ENCODE assay signal across 7 cellular contexts in genomic region chr1:47175227-47175934, GRCh38. TPM values are rescaled to one million over a fixed set of nuclear protein-coding genes. Genes with fewer than 3 reads are reported as not detected.
DNase-seq lines count a peak whose midpoint lies in the region; TF ChIP-seq lines count a peak whose summit lies in the region.

No MANE protein-coding gene starts in this region.

- no peak overlapping the region for H3K27ac Mint-ChIP-seq in activated CD4-positive, alpha-beta memory T cell treated with anti-CD3 and anti-CD28 coated beads for 36 hours

- no peak overlapping the region for H3K4me3 ChIP-seq in HFF-Myc (replicated peaks; ENCODE audit: low read depth, low read length)
- no peak overlapping the region for H3K4me3 ChIP-seq in thyroid gland (replicated peaks in 1 of 3)

- H3K27me3 ChIP-seq in thyroid gland, result no peaks in the 10 kb centered on the region

- H3K9me3 ChIP-seq in thyroid gland, result no peaks in the 10 kb centered on the region

- DNase-seq in GM04504 (ENCODE audit: low read depth), result peak; percentile 17
- no peak for DNase-seq in HFF-Myc (ENCODE audit: extremely low read depth, low read depth)
- DNase-seq in NCI-H2227 treated with DMSO at 0.1 percent for 48 hours (lab: John Stamatoyannopoulos, UW), result peak; percentile 80
- DNase-seq in activated CD4-positive, alpha-beta memory T cell treated with anti-CD3 and anti-CD28 coated beads for 36 hours, result peak; percentile 65
- DNase-seq in erythroblast (lab: John Stamatoyannopoulos, UW), result peak; percentile 68 to 80
- DNase-seq in midbrain (lab: John Stamatoyannopoulos, UW), result peak; percentile 72
- DNase-seq in thyroid gland, result peak; percentile 35 to 47

- CTCF ChIA-PET in activated CD4-positive, alpha-beta memory T cell treated with anti-CD3 and anti-CD28 coated beads for 36 hours (lab: Charles Lee), result interaction anchor here (0.6 to 6.4 kb wide), 21 partner anchors 9 to 551 kb away, joined by 3 to 68 read pairs (median 3); partner anchors contain the start of genes FOXD2, PDZK1IP1 and STIL

- no peak overlapping the region for H3K27ac ChIP-seq in thyroid gland

- peaks cover 23% of the 10 kb centered on the region for H3K27me3 Mint-ChIP-seq in activated CD4-positive, alpha-beta memory T cell treated with anti-CD3 and anti-CD28 coated beads for 36 hours

- H3K4me3 Mint-ChIP-seq in activated CD4-positive, alpha-beta memory T cell treated with anti-CD3 and anti-CD28 coated beads for 36 hours, result no peak overlapping the region

- H3K36me3 Mint-ChIP-seq in activated CD4-positive, alpha-beta memory T cell treated with anti-CD3 and anti-CD28 coated beads for 36 hours, result no peaks in the 10 kb centered on the region

- TF ChIP-seq CTCF in HFF-Myc (IDR thresholded peaks at IDR 0.05; ENCODE audit: low read depth, low read length, missing control alignments) (peak; percentile 94), thyroid gland (IDR thresholded peaks at IDR 0.05) (peak; percentile 89 to 96 (median 94))

- peaks cover 10 to 12% of the 10 kb centered on the region in 2 donors for H3K4me1 ChIP-seq in thyroid gland

- H3K4me1 Mint-ChIP-seq in activated CD4-positive, alpha-beta memory T cell treated with anti-CD3 and anti-CD28 coated beads for 36 hours (ENCODE audit: low read depth), result peaks cover 8% of the 10 kb centered on the region

- WGBS in thyroid gland, 2 donors, result 17% methylated on average over 11 of the region's 11 CpGs

- intact Hi-C loops in activated CD4-positive, alpha-beta memory T cell treated with anti-CD3 and anti-CD28 coated beads for 36 hours (cut with micrococcal nuclease), result loop anchor here (5.0 to 10.0 kb wide), 4 partner anchors 139 to 552 kb away; partner anchors contain the start of gene STIL
- intact Hi-C loops in thyroid gland (cut with DNase I), result no loop called here

- H3K36me3 ChIP-seq in thyroid gland, result no peaks in the 10 kb centered on the region

- POLR2A ChIA-PET in activated CD4-positive, alpha-beta memory T cell treated with anti-CD3 and anti-CD28 coated beads for 36 hours (lab: Charles Lee), result interaction anchor here (1.4 kb wide), 1 partner anchor 18 kb away, joined by 4 read pairs; no protein-coding TSS in a partner anchor

- peaks cover 2% of the 10 kb centered on the region for H3K9me3 Mint-ChIP-seq in activated CD4-positive, alpha-beta memory T cell treated with anti-CD3 and anti-CD28 coated beads for 36 hours

- TF ChIP-seq POLR2A in erythroblast (IDR thresholded peaks at IDR 0.05; ENCODE audit: low read length) (no peak), thyroid gland (IDR thresholded peaks at IDR 0.05) (no peak)

RNA-seq across cellular contexts. Expression of gene PDZK1IP1, which starts 14.5 kb away (rescaled TPM):
- not detected for total RNA-seq in activated CD4-positive, alpha-beta memory T cell treated with anti-CD3 and anti-CD28 coated beads for 36 hours
- total RNA-seq in thyroid gland, result 1 to 10 TPM in 1 of 4 donors, under 1 TPM in 1, not detected in 2; 0.83 to 3.0 TPM

RNA-seq across cellular contexts. Expression of gene CYP4A22, which starts 38.1 kb away (rescaled TPM):
- not detected for total RNA-seq in activated CD4-positive, alpha-beta memory T cell treated with anti-CD3 and anti-CD28 coated beads for 36 hours
- total RNA-seq in thyroid gland, result not detected

RNA-seq across cellular contexts. Expression of gene TAL1, which starts 56.6 kb away (rescaled TPM):
- total RNA-seq in activated CD4-positive, alpha-beta memory T cell treated with anti-CD3 and anti-CD28 coated beads for 36 hours, result under 1 TPM in 1 of 2 experiments, not detected in 1; 0.07 TPM
- total RNA-seq in thyroid gland, result 10 to 100 TPM in 3 of 4 donors, 1 to 10 TPM in 1; 3.9 to 14.9 (median 12.8) TPM

Comparison
In these comparisons a context has a peak if more than half of its experiments do, and no peak if none do; other contexts are left out.
1. RNA of gene TAL1, which starts 56.6 kb away (total RNA-seq): 3.9 to 14.9 TPM in thyroid gland; 0.07 TPM in activated CD4-positive, alpha-beta memory T cell treated with anti-CD3 and anti-CD28 coated beads for 36 hours; every median in the first group is over 4 times any median in the second.